ENCODE assay signal across 24 cellular contexts in the genomic region with DNA sequence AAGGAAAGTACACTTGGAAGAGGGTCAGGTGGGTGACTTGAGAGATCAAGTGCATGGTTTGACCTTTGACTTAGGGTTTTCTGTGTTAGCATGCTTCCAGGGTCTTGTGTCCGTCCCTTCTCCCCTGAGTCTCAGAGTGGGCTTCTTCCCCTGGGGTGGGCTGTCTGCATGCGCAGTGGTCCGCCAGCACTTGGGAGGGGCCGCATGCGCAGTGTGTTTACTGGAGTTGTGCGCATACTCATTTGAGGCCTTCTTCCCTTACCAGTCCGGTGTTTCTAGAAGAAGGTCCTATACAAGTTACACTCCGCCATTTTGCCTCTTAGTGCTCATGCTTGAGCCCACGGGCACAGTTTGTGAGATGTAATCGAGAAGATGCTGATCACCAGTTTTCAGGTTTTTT. TPM values are rescaled to one million over a fixed set of nuclear protein-coding genes. Genes with fewer than 3 reads are reported as not detected.
"Had no signal": no experiment of that assay in that cellular context is flagged by ENCODE, and none has a peak within 500 bp of the region (broad histone marks: within the 10 kb centered on the region; RNA-seq: fewer than 3 reads in every experiment).

No MANE protein-coding gene starts in this region.

- DNase-seq: activated CD4-positive, alpha-beta T cell treated with anti-CD3 and anti-CD28 coated beads for 4 hours; activated CD8-positive, alpha-beta memory T cell treated with anti-CD3 and anti-CD28 coated beads for 24 hours; activated naive CD4-positive, alpha-beta T cell treated with anti-CD3 and anti-CD28 coated beads, Interleukin-2, amount 50 U/mL, for 16 hours; activated naive CD8-positive, alpha-beta T cell treated with anti-CD3 and anti-CD28 coated beads, Interleukin-2, amount 10 ng/mL, durations not matched to agents 7 days and 5 days; activated T-cell treated with anti-CD3 and anti-CD28 coated beads, Interleukin-2, amount 50 U/mL, for 4 hours; adrenal gland; anterior cingulate cortex; Kasumi-1; NCI-H1105 treated with DMSO at 0.1 percent for 48 hours; NCI-H1436 treated with DMSO at 0.1 percent for 48 hours; NCI-H187; NCI-H2081; NCI-H2227 treated with DMSO at 0.1 percent for 48 hours; NCI-H446 treated with DMSO at 0.1 percent for 48 hours; NCI-H524 treated with DMSO at 0.1 percent for 48 hours; NCI-H748 treated with DMSO at 0.1 percent for 48 hours; Right ventricle myocardium superior; SJCRH30; SK-N-SH had no signal

- H3K27ac ChIP-seq: adrenal gland, SJCRH30 had no signal

- H3K27me3 ChIP-seq: adrenal gland, SJCRH30 had no signal

- H3K9me3 Mint-ChIP-seq: activated T-helper 17 cell treated with anti-CD3 and anti-CD28 coated beads, Interleukin-2, amount 50 U/mL, for 72 hours had no signal

- H3K27ac Mint-ChIP-seq: activated naive CD8-positive, alpha-beta T cell treated with anti-CD3 and anti-CD28 coated beads, Interleukin-2, amount 10 ng/mL, durations not matched to agents 7 days and 5 days; activated T-helper 17 cell treated with anti-CD3 and anti-CD28 coated beads, Interleukin-2, amount 50 U/mL, for 72 hours; T-helper 1 cell treated with Interleukin-12 subunit alpha and Interleukin-12 subunit beta and Interleukin-4 antibody, amounts not matched to agents 30 μg/mL and 1 μg/mL, for 36 hours had no signal

- H3K9me3 ChIP-seq: SJCRH30, SK-N-SH had no signal

- H3K9ac ChIP-seq: SK-N-SH had no signal

- H3K4me1 ChIP-seq: adrenal gland, SJCRH30 had no signal

- ATAC-seq: activated CD4-positive, CD25-positive, alpha-beta regulatory T cell treated with anti-CD3 and anti-CD28 coated beads, Interleukin-2, amount 50 U/mL, for 24 hours; activated T-cell treated with anti-CD3 and anti-CD28 coated beads, Interleukin-2, amount 50 U/mL, for 4 hours; activated T-helper 17 cell treated with anti-CD3 and anti-CD28 coated beads, Interleukin-2, amount 50 U/mL, for 72 hours; K562 had no signal

- H3K27me3 Mint-ChIP-seq: activated naive CD8-positive, alpha-beta T cell treated with anti-CD3 and anti-CD28 coated beads, Interleukin-2, amount 10 ng/mL, durations not matched to agents 7 days and 5 days; activated T-helper 17 cell treated with anti-CD3 and anti-CD28 coated beads, Interleukin-2, amount 50 U/mL, for 72 hours had no signal

- H3K4me3 Mint-ChIP-seq: activated naive CD8-positive, alpha-beta T cell treated with anti-CD3 and anti-CD28 coated beads, Interleukin-2, amount 10 ng/mL, durations not matched to agents 7 days and 5 days; activated T-cell treated with anti-CD3 and anti-CD28 coated beads, Interleukin-2, amount 50 U/mL, for 4 hours; activated T-helper 17 cell treated with anti-CD3 and anti-CD28 coated beads, Interleukin-2, amount 50 U/mL, for 72 hours; T-helper 1 cell treated with Interleukin-12 subunit alpha and Interleukin-12 subunit beta and Interleukin-4 antibody, amounts not matched to agents 30 μg/mL and 1 μg/mL, for 36 hours had no signal

- H3K4me3 ChIP-seq: adrenal gland, K562, SJCRH30 had no signal

- H3K36me3 ChIP-seq: adrenal gland, SJCRH30 had no signal

RNA-seq across cellular contexts. Expression of a gene that starts 58.5 kb away (rescaled TPM):
- total RNA-seq: OCI-LY7, SJCRH30 had no signal
